ENCODE assay signal across 1 cellular context in genomic region chr15:41568350-41569017, GRCh38.
TF ChIP-seq lines count a peak whose summit lies in the region.

No MANE protein-coding gene starts in this region.

TF ChIP-seq in HepG2, 621 proteins besides CTCF, POLR2A, EP300 and RAD21 (continued from another document and continues in another):
- TF ChIP-seq SMARCE1 (IDR thresholded peaks at IDR 0.05; ENCODE audit: borderline replicate concordance) (no peak), PHF5A (CRISPR knock-in tag; IDR thresholded peaks at IDR 0.05; ENCODE audit: low read depth, unreplicated experiment) (peak; percentile 79), ZNF274 (CRISPR knock-in tag; IDR thresholded peaks at IDR 0.05) (no peak), SKIL (CRISPR knock-in tag; IDR thresholded peaks at IDR 0.05; ENCODE audit: borderline replicate concordance) (peak; percentile 84; the same call in 1 of the 2 replicates), ARID3A (IDR thresholded peaks at IDR 0.05; ENCODE audit: low read depth, low read length) (no peak), ZNF180 (CRISPR knock-in tag; IDR thresholded peaks at IDR 0.05; ENCODE audit: borderline replicate concordance, low read depth) (no peak), GMEB1 (CRISPR knock-in tag; IDR thresholded peaks at IDR 0.05; ENCODE audit: borderline replicate concordance) (no peak), GATAD1 (CRISPR knock-in tag; IDR thresholded peaks at IDR 0.05) (peak; percentile 69), MATR3 (CRISPR knock-in tag; IDR thresholded peaks at IDR 0.05) (no peak), ZNF710 (CRISPR knock-in tag; IDR thresholded peaks at IDR 0.05; ENCODE audit: borderline replicate concordance) (no peak), AGO1 (IDR thresholded peaks at IDR 0.05; ENCODE audit: low read depth, low read length, poor library complexity, severe bottlenecking) (no peak), SMARCC2 (IDR thresholded peaks at IDR 0.05) (no peak), ZNF549 (CRISPR knock-in tag; IDR thresholded peaks at IDR 0.05) (no peak), NFIC (IDR thresholded peaks at IDR 0.05; ENCODE audit: low read length) (peak; percentile 70; the same call in 1 of the 2 replicates), IRF1 (CRISPR knock-in tag; IDR thresholded peaks at IDR 0.05; ENCODE audit: low read depth) (no peak), REST (IDR thresholded peaks at IDR 0.05; ENCODE audit: borderline replicate concordance in 1 of 2, low read depth in 1 of 2, low read length in 2 of 2) (peak in 1 of 2 experiments; percentile 47; a peak in 2 of 4 replicates), SP4 (CRISPR knock-in tag; IDR thresholded peaks at IDR 0.05) (peak; percentile 60; the same call in 1 of the 2 replicates), MLXIP (CRISPR knock-in tag; IDR thresholded peaks at IDR 0.05; ENCODE audit: borderline replicate concordance) (no peak), TRAFD1 (CRISPR knock-in tag; IDR thresholded peaks at IDR 0.05; ENCODE audit: borderline replicate concordance) (no peak), MAFK (conservative IDR thresholded peaks at IDR 0.05 in 1 of 2, IDR thresholded peaks at IDR 0.05 in 1 of 2; ENCODE audit: low read length in 2 of 2) (no peak), NFE2L2 (IDR thresholded peaks at IDR 0.05; ENCODE audit: low read length) (no peak), DNMT3B (CRISPR knock-in tag; conservative IDR thresholded peaks at IDR 0.05) (0 out of 2 replicates have a peak, but pooled peaks have one; percentile 75), UBTF (CRISPR knock-in tag; IDR thresholded peaks at IDR 0.05) (peak; percentile 60), FLYWCH1 (CRISPR knock-in tag; IDR thresholded peaks at IDR 0.05) (no peak), ZBTB37 (CRISPR knock-in tag; IDR thresholded peaks at IDR 0.05) (no peak), ZNF691 (CRISPR knock-in tag; IDR thresholded peaks at IDR 0.05; ENCODE audit: borderline replicate concordance, low read depth) (no peak), NCOR1 (IDR thresholded peaks at IDR 0.05; ENCODE audit: borderline replicate concordance, low read length) (peak; percentile 53; the same call in 1 of the 2 replicates), GLI4 (CRISPR knock-in tag; IDR thresholded peaks at IDR 0.05; ENCODE audit: borderline replicate concordance) (no peak), SRF (IDR thresholded peaks at IDR 0.05; ENCODE audit: low read depth, low read length) (0 out of 2 replicates have a peak, but pooled peaks have one; percentile 53), POLR2AphosphoS5 (IDR thresholded peaks at IDR 0.05; ENCODE audit: low read depth, low read length) (0 out of 2 replicates have a peak, but pooled peaks have one; percentile 23), RXRB (CRISPR knock-in tag; IDR thresholded peaks at IDR 0.05; ENCODE audit: borderline replicate concordance) (peak; percentile 85), IKZF4 (CRISPR knock-in tag; IDR thresholded peaks at IDR 0.05; ENCODE audit: borderline replicate concordance, low read depth, not compliant biosample characterization) (no peak), POLR2G (IDR thresholded peaks at IDR 0.05; ENCODE audit: low read depth, low read length) (peak; percentile 57; the same call in 1 of the 2 replicates), ZNF335 (CRISPR knock-in tag; IDR thresholded peaks at IDR 0.05) (0 out of 2 replicates have a peak, but pooled peaks have one; percentile 57)
